Comparison of ENCODE assay signal across 17 cellular contexts in the genomic region with DNA sequence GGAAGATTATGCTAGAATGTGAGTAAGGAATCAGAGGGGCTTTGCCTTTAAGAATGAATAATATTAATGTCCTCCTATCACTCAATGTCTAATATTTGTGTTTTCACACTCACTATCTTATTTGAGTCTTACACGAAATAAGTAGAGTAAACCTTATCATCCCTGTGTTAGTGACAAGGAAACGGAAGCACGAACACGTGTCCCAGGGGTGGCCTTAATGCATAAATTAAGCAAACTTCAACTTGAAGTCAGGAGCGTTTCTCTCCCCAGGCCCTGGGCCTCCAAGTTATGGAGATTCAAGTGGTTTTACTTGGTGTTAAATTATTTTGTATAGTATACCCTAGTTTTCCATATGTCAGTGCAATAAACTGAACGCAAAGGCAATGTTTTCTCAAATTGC.
"Had no signal": no experiment of that assay in that cellular context is flagged by ENCODE, and none has a peak within 500 bp of the region (broad histone marks: within the 10 kb centered on the region; RNA-seq: fewer than 3 reads in every experiment).

No MANE protein-coding gene starts in this region.

- ATAC-seq: gastroesophageal sphincter; left cardiac atrium; natural killer cell treated with Interleukin-12 subunit alpha and Interleukin-12 subunit beta and Interleukin-15 and Interleukin-18, amount 100 ng/mL, for 72 hours had no signal

- H3K9me3 Mint-ChIP-seq: activated naive CD8-positive, alpha-beta T cell treated with anti-CD3 and anti-CD28 coated beads for 36 hours; central memory CD8-positive, alpha-beta T cell; natural killer cell treated with Interleukin-12 subunit alpha and Interleukin-12 subunit beta and Interleukin-15 and Interleukin-18, amount 100 ng/mL, for 72 hours had no signal

- H3K27me3 Mint-ChIP-seq: activated naive CD8-positive, alpha-beta T cell treated with anti-CD3 and anti-CD28 coated beads for 36 hours; central memory CD8-positive, alpha-beta T cell; natural killer cell treated with Interleukin-12 subunit alpha and Interleukin-12 subunit beta and Interleukin-15 and Interleukin-18, amount 100 ng/mL, for 72 hours; progenitor cell of endocrine pancreas had no signal

- H3K9me3 ChIP-seq: esophagus muscularis mucosa, gastroesophageal sphincter, sigmoid colon, stomach, suprapubic skin, vagina had no signal

- H3K4me1 Mint-ChIP-seq: activated naive CD8-positive, alpha-beta T cell treated with anti-CD3 and anti-CD28 coated beads for 36 hours; central memory CD8-positive, alpha-beta T cell had no signal

- H3K27ac Mint-ChIP-seq: activated naive CD8-positive, alpha-beta T cell treated with anti-CD3 and anti-CD28 coated beads for 36 hours; progenitor cell of endocrine pancreas had no signal

- H3K4me3 Mint-ChIP-seq: activated naive CD8-positive, alpha-beta T cell treated with anti-CD3 and anti-CD28 coated beads for 36 hours; central memory CD8-positive, alpha-beta T cell had no signal

- DNase-seq: activated naive CD8-positive, alpha-beta T cell treated with anti-CD3 and anti-CD28 coated beads for 36 hours; activated T-cell treated with anti-CD3 and anti-CD28 coated beads, Interleukin-2, amount 50 U/mL, for 1 hour; head of caudate nucleus; hypothalamus; left cardiac atrium; retina; sigmoid colon; stimulated activated CD4-positive, alpha-beta T cell treated with anti-CD3 and anti-CD28 coated beads, Interleukin-4, amount 100 ng/mL, for 1 hour; stomach; SW 1271 had no signal
